14 cellular contexts compared by ENCODE assay signal in the genomic region with DNA sequence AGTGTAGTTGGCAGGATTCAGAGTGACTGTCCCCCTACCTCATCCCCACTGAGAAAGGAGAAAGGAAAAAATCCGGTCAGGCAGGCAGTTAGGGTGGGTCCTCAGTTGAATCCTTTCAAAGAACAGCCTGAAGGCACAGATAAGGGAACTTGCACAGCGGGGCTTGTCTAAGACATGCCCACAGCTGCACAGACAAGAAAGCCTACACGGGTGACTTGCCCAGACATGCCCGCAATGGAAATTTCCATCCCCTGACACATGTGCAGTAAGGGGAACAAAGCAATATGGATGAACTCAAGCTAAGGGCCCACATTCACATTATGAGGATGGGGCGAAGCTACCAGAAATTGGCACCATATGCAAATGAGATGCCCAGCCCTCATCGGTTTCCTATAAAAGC.
DNase-seq lines count a peak whose midpoint lies in the region; ATAC-seq, FAIRE-seq and TF ChIP-seq lines count a peak whose summit lies in the region.
"Had no signal": no experiment of that assay in that cellular context is flagged by ENCODE, and none has a peak within 500 bp of the region (broad histone marks: within the 10 kb centered on the region; RNA-seq: fewer than 3 reads in every experiment).

No MANE protein-coding gene starts in this region.

- no peaks in the 10 kb centered on the region for H3K79me2 ChIP-seq in K562 (ENCODE audit: control insufficient read depth, insufficient read depth, low read length)

- H3K4me2 ChIP-seq in K562 (ENCODE audit: insufficient read depth, low read length) = no peak overlapping the region
- no peak overlapping the region for H3K4me2 ChIP-seq in neuronal stem cell (ENCODE audit: insufficient read depth, low read length, poor library complexity, severe bottlenecking)

- H2AFZ ChIP-seq in K562 (ENCODE audit: low read depth, low read length) (no peak overlapping the region), neuronal stem cell (ENCODE audit: low read length) (peak overlapping the region; percentile 45)

- no peak for TF ChIP-seq CTCF in K562 (IDR thresholded peaks at IDR 0.05 in 2 of 3, conservative IDR thresholded peaks at IDR 0.05 in 1 of 3; ENCODE audit: insufficient read depth in 2 of 3, low read depth in 1 of 3, low read length in 3 of 3)
- TF ChIP-seq CTCF in CD8-positive, alpha-beta T cell (IDR thresholded peaks at IDR 0.05) = no peak

- 7% methylated on average over 6 of the region's 6 CpGs for WGBS in K562 (ENCODE audit: insufficient coverage, low coverage, missing lambda C conversion rate)
- no CpG with 5 or more reads among the region's 6 CpGs for WGBS in neuronal stem cell (ENCODE audit: extremely low coverage in 2 of 2, insufficient read length in 2 of 2, insufficient replicate concordance in 1 of 2), 2 donors

- H3K4me3 Mint-ChIP-seq in CD8-positive, alpha-beta T cell = no peak overlapping the region
- H3K4me3 Mint-ChIP-seq: mesothelial cell of epicardium had no signal

- H3K36me3 ChIP-seq in K562 (ENCODE audit: control insufficient read depth, insufficient read depth, low read length) (no peaks in the 10 kb centered on the region), neuronal stem cell (replicated peaks in 1 of 2; ENCODE audit: control insufficient read depth in 2 of 2, insufficient read depth in 2 of 2, low read length in 2 of 2) (no peaks in the 10 kb centered on the region)
- H3K36me3 ChIP-seq in CD8-positive, alpha-beta T cell (ENCODE audit: insufficient read depth, low read length) = no peaks in the 10 kb centered on the region
- H3K36me3 ChIP-seq: suprapubic skin had no signal

- no peak overlapping the region for H3K27ac Mint-ChIP-seq in CD8-positive, alpha-beta T cell
- H3K27ac Mint-ChIP-seq: mesothelial cell of epicardium had no signal

- no peak overlapping the region for H4K8ac ChIP-seq in neuronal stem cell (ENCODE audit: low read depth, low read length)

- H3K4me1 ChIP-seq in K562 (replicated peaks in 1 of 2; ENCODE audit: control insufficient read depth in 2 of 2, insufficient read depth in 2 of 2, low read length in 2 of 2) = no peaks in the 10 kb centered on the region
- no peaks in the 10 kb centered on the region for H3K4me1 ChIP-seq in neuronal stem cell (ENCODE audit: control insufficient read depth in 2 of 2, insufficient read depth in 1 of 2, low read depth in 1 of 2, low read length in 2 of 2)
- no peaks in the 10 kb centered on the region for H3K4me1 ChIP-seq in CD8-positive, alpha-beta T cell (ENCODE audit: insufficient read depth, low read length)
- H3K4me1 ChIP-seq: psoas muscle had no signal

- H3K27ac ChIP-seq in K562 (ENCODE audit: extremely low read depth, low read depth, low read length) (no peak overlapping the region), neuronal stem cell (replicated peaks; ENCODE audit: low read length) (no peak overlapping the region)
- no peak overlapping the region for H3K27ac ChIP-seq in CD8-positive, alpha-beta T cell (ENCODE audit: low read depth, low read length)
- H3K27ac ChIP-seq: psoas muscle, suprapubic skin had no signal

- H3K23ac ChIP-seq in neuronal stem cell (ENCODE audit: low read depth, low read length, poor library complexity) = no peak overlapping the region

- CTCF ChIA-PET in K562 (lab: Yijun Ruan, JAX; ENCODE audit: low intra/inter-chr PET ratio) = no interaction called here
- CTCF ChIA-PET in CD8-positive, alpha-beta T cell (lab: Charles Lee) = no interaction called here

- intact Hi-C loops in K562 (cut with micrococcal nuclease) = no loop called here
- intact Hi-C loops in CD8-positive, alpha-beta T cell (cut with DNase I, micrococcal nuclease) = no loop called here

- no peak overlapping the region for H2AK5ac ChIP-seq in neuronal stem cell (ENCODE audit: low read depth, low read length)

- no peak overlapping the region for H3K18ac ChIP-seq in neuronal stem cell (ENCODE audit: low read length)

- BruUV-seq in K562 (replicated peaks; lab: Mats Ljungman, UMichigan) = no TSS peak

- peaks cover 6% of the 10 kb centered on the region; the same call in 1 of the 2 replicates for H3K9me3 ChIP-seq in K562 (replicated peaks; ENCODE audit: control insufficient read depth, insufficient read depth, low read depth, low read length)
- peaks cover 7 to 20% of the 10 kb centered on the region in 2 donors for H3K9me3 ChIP-seq in neuronal stem cell (replicated peaks in 1 of 2; ENCODE audit: control insufficient read depth in 2 of 2, insufficient read depth in 1 of 2, low read depth in 1 of 2, low read length in 2 of 2)
- no peaks in the 10 kb centered on the region for H3K9me3 ChIP-seq in CD8-positive, alpha-beta T cell (ENCODE audit: low read length)
- H3K9me3 ChIP-seq: psoas muscle had no signal

- TF ChIP-seq RAD21 in K562 (CRISPR knock-in tag; conservative IDR thresholded peaks at IDR 0.05 in 1 of 2, IDR thresholded peaks at IDR 0.05 in 1 of 2) = no peak

- H3K4me3 ChIP-seq in K562 (no peak overlapping the region), neuronal stem cell (ENCODE audit: low read length in 2 of 2) (no peak overlapping the region)
- no peak overlapping the region for H3K4me3 ChIP-seq in CD8-positive, alpha-beta T cell (ENCODE audit: low read depth, low read length)
- H3K4me3 ChIP-seq: psoas muscle, suprapubic skin had no signal

- no peak for ATAC-seq in K562
- ATAC-seq in CD8-positive, alpha-beta T cell = no peak
- ATAC-seq: psoas muscle had no signal

- POLR2A ChIA-PET in K562 (lab: Yijun Ruan, JAX) = no interaction called here
- POLR2A ChIA-PET in CD8-positive, alpha-beta T cell (lab: Charles Lee) = no interaction called here

- no peak overlapping the region for H3K9ac ChIP-seq in K562 (ENCODE audit: insufficient read depth in 1 of 2, low read depth in 2 of 2, low read length in 2 of 2)
- no peak overlapping the region for H3K9ac ChIP-seq in neuronal stem cell (ENCODE audit: low read depth, low read length, poor library complexity)

- H2BK120ac ChIP-seq in neuronal stem cell (ENCODE audit: low read depth, low read length) = no peak overlapping the region

- in situ Hi-C loops in K562 (cut with MboI) = no loop called here

- DNase-seq in NOMO-1 treated with DMSO at 0.1 percent for 48 hours (lab: John Stamatoyannopoulos, UW; ENCODE audit: unreplicated experiment) (peak; percentile 3), NOMO-1 (lab: John Stamatoyannopoulos, UW; ENCODE audit: unreplicated experiment in 2 of 2) (no peak), NAMALWA (ENCODE audit: low spot score) (peak; percentile 95), K562 (ENCODE audit: extremely low read depth in 1 of 4, low spot score in 3 of 4) (no peak), neuronal stem cell (ENCODE audit: low spot score) (no peak), NCI-H446 treated with DMSO at 0.1 percent for 48 hours (lab: John Stamatoyannopoulos, UW) (no peak)
- DNase-seq in activated effector memory CD4-positive, alpha-beta T cell treated with Interleukin-2 at 50 U/mL for 16 hours = no peak
- no peak for DNase-seq in CD8-positive, alpha-beta T cell
- DNase-seq: activated naive CD4-positive, alpha-beta T cell treated with Interleukin-2 at 50 U/mL for 16 hours; NCI-H345; psoas muscle had no signal

- H3K27me3 Mint-ChIP-seq in CD8-positive, alpha-beta T cell (ENCODE audit: low read depth) = peaks cover 7% of the 10 kb centered on the region

- H3K9me3 Mint-ChIP-seq in CD8-positive, alpha-beta T cell = no peaks in the 10 kb centered on the region

- H4K20me1 ChIP-seq in K562 (replicated peaks; ENCODE audit: control insufficient read depth, insufficient read depth, low read length) = no peaks in the 10 kb centered on the region

- no peak overlapping the region for H2BK5ac ChIP-seq in neuronal stem cell (ENCODE audit: low read length)

- no peak for FAIRE-seq in K562 (lab: Jason Lieb, UNC)

- H3K36me3 Mint-ChIP-seq in CD8-positive, alpha-beta T cell = no peaks in the 10 kb centered on the region
- H3K36me3 Mint-ChIP-seq: IgD-negative memory B cell had no signal

- H4K91ac ChIP-seq in neuronal stem cell (ENCODE audit: low read depth, low read length, poor library complexity) = no peak overlapping the region

- no peak overlapping the region for H3K4ac ChIP-seq in neuronal stem cell (ENCODE audit: low read length)

- TF ChIP-seq POLR2A in K562 (conservative IDR thresholded peaks at IDR 0.05) = no peak

- H2BK15ac ChIP-seq in neuronal stem cell (ENCODE audit: low read length) = no peak overlapping the region

- peaks cover 2% of the 10 kb centered on the region for H3K4me1 Mint-ChIP-seq in CD8-positive, alpha-beta T cell (ENCODE audit: low read depth)

- no peak overlapping the region for H3K14ac ChIP-seq in neuronal stem cell (ENCODE audit: low read length)

- TF ChIP-seq EP300 in K562 (IDR thresholded peaks at IDR 0.05; ENCODE audit: low read length) = no peak

- no peaks in the 10 kb centered on the region for H3K79me1 ChIP-seq in neuronal stem cell (ENCODE audit: low read depth, low read length)

- H2BK12ac ChIP-seq in neuronal stem cell (ENCODE audit: low read length) = no peak overlapping the region

- H3K9me1 ChIP-seq in K562 (ENCODE audit: control insufficient read depth, insufficient read depth, low read length) = no peaks in the 10 kb centered on the region

- H3K27me3 ChIP-seq in K562 (ENCODE audit: control insufficient read depth in 2 of 2, insufficient read depth in 2 of 2, low read length in 2 of 2) (peaks cover 31 to 58% of the 10 kb centered on the region in 2 experiments; a peak in 4 of 5 replicates), neuronal stem cell (ENCODE audit: control insufficient read depth in 3 of 3, insufficient read depth in 3 of 3, low read depth in 1 of 3, low read length in 3 of 3) (peaks cover 0 to 3% (median 0%) of the 10 kb centered on the region in 3 experiments)
- H3K27me3 ChIP-seq in CD8-positive, alpha-beta T cell (ENCODE audit: insufficient read depth, low read length) = no peaks in the 10 kb centered on the region
- H3K27me3 ChIP-seq: suprapubic skin had no signal

TF ChIP-seq in K562, 482 proteins besides CTCF, POLR2A, EP300 and RAD21 (continues in another document):
- TF ChIP-seq CEBPG (CRISPR knock-in tag; IDR thresholded peaks at IDR 0.05) (no peak), CEBPG (tag; conservative IDR thresholded peaks at IDR 0.05 in 1 of 2, IDR thresholded peaks at IDR 0.05 in 1 of 2) (no peak), SETDB1 (IDR thresholded peaks at IDR 0.05; ENCODE audit: low read length) (no peak), ZKSCAN1 (IDR thresholded peaks at IDR 0.05; ENCODE audit: low read depth, low read length) (no peak), ZNF431 (CRISPR knock-in tag; IDR thresholded peaks at IDR 0.05) (no peak), HCFC1 (IDR thresholded peaks at IDR 0.05; ENCODE audit: low read depth, low read length) (no peak), PTTG1 (tag; IDR thresholded peaks at IDR 0.05; ENCODE audit: low read depth) (no peak), WHSC1 (IDR thresholded peaks at IDR 0.05; ENCODE audit: low read length) (no peak)
- TF ChIP-seq, protein P1, sequence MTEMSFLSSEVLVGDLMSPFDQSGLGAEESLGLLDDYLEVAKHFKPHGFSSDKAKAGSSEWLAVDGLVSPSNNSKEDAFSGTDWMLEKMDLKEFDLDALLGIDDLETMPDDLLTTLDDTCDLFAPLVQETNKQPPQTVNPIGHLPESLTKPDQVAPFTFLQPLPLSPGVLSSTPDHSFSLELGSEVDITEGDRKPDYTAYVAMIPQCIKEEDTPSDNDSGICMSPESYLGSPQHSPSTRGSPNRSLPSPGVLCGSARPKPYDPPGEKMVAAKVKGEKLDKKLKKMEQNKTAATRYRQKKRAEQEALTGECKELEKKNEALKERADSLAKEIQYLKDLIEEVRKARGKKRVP (CRISPR knock-in tag; IDR thresholded peaks at IDR 0.05) = no peak

Comparison
In these comparisons a context has a peak if more than half of its experiments do, and no peak if none do; other contexts are left out.
1. DNase-seq: peak in NOMO-1 treated with DMSO at 0.1 percent for 48 hours (single experiment) and NAMALWA (single experiment); none in NOMO-1 (0 of 2), K562 (0 of 4), neuronal stem cell (single experiment), NCI-H446 treated with DMSO at 0.1 percent for 48 hours (single experiment), activated effector memory CD4-positive, alpha-beta T cell treated with Interleukin-2 at 50 U/mL for 16 hours (single experiment) and CD8-positive, alpha-beta T cell (0 of 7).